21 cellular contexts compared by ENCODE assay signal in the genomic region with DNA sequence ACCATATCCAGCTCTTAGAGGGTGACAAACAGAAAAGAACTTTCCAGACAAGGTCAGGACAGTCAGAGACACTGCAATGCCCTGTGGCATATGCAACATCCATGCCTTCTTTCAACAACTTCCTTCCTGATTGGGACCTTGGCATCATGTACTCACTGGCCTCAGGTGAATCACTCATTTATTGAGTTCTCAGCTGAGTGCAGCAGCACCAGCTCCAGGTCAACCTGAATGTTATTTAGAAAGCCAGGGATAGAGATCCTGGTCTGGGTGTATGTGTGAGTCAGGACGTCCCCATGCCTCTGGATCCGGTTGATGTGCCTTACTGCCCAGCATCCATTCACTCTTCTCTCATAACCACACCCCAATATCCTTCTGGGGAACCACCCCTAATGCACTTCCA. TPM values are rescaled to one million over a fixed set of nuclear protein-coding genes. Genes with fewer than 3 reads are reported as not detected.
DNase-seq lines count a peak whose midpoint lies in the region; ATAC-seq, FAIRE-seq and TF ChIP-seq lines count a peak whose summit lies in the region.
"Had no signal": no experiment of that assay in that cellular context is flagged by ENCODE, and none has a peak within 500 bp of the region (broad histone marks: within the 10 kb centered on the region; RNA-seq: fewer than 3 reads in every experiment).

No MANE protein-coding gene starts in this region.

- POLR2A ChIA-PET in PC-9 (lab: Charles Lee; ENCODE audit: unreplicated experiment): no interaction called here

- 91 to 94% methylated on average over 2 of the region's 2 CpGs for WGBS in pancreas, 2 donors

- H3K4me2 ChIP-seq in PC-9: peak overlapping the region; percentile 26
- no peak overlapping the region for H3K4me2 ChIP-seq in neural progenitor cell

- TF ChIP-seq CTCF in PC-9 (conservative IDR thresholded peaks at IDR 0.05): no peak
- no peak for TF ChIP-seq CTCF in neutrophil (IDR thresholded peaks at IDR 0.05)
- no peak for TF ChIP-seq CTCF in neural progenitor cell (IDR thresholded peaks at IDR 0.05)
- TF ChIP-seq CTCF in pancreas (IDR thresholded peaks at IDR 0.05): no peak

- DNase-seq in ELR (ENCODE audit: low read depth) (peak; percentile 30), PC-9 (peak in 1 of 2 experiments; percentile 75), epithelial cell of prostate (ENCODE audit: low read depth, low spot score) (peak; percentile 83), MG63 (no peak), neural progenitor cell (ENCODE audit: low spot score) (no peak), pancreas (no peak)
- DNase-seq in activated naive CD4-positive, alpha-beta T cell treated with anti-CD3 and anti-CD28 coated beads, Interleukin-2, amount 10 ng/mL, durations not matched to agents 7 days and 5 days: no peak
- DNase-seq: CD8-positive, alpha-beta T cell; HFFc6; IMR-90; NCI-H1092 treated with DMSO at 0.1 percent for 48 hours; NCI-H146; NCI-H2029 treated with DMSO at 0.1 percent for 48 hours; NCI-H446 treated with DMSO at 0.1 percent for 48 hours; NK-92 treated with Interleukin-12 subunit alpha and Interleukin-12 subunit beta, amount 100 ng/mL, for 24 hours; RPMI8226; SJCRH30 had no signal

- intact Hi-C loops in PC-9 (cut with micrococcal nuclease; ENCODE audit: unreplicated experiment): no loop called here
- intact Hi-C loops in pancreas (cut with DNase I): no loop called here

- BruUV-seq in PC-9 (replicated peaks; lab: Mats Ljungman, UMichigan): no TSS peak

- H3K27me3 Mint-ChIP-seq in activated naive CD4-positive, alpha-beta T cell treated with anti-CD3 and anti-CD28 coated beads, Interleukin-2, amount 10 ng/mL, durations not matched to agents 7 days and 5 days: peaks cover 3% of the 10 kb centered on the region
- peaks cover 3% of the 10 kb centered on the region for H3K27me3 Mint-ChIP-seq in neural progenitor cell (ENCODE audit: insufficient read depth, low read depth)

- H3K9me3 Mint-ChIP-seq in activated naive CD4-positive, alpha-beta T cell treated with anti-CD3 and anti-CD28 coated beads, Interleukin-2, amount 10 ng/mL, durations not matched to agents 7 days and 5 days: no peaks in the 10 kb centered on the region
- H3K9me3 Mint-ChIP-seq in neural progenitor cell: no peaks in the 10 kb centered on the region
- H3K9me3 Mint-ChIP-seq: CD8-positive, alpha-beta T cell; HFFc6 had no signal

- no peaks in the 10 kb centered on the region for H3K79me2 ChIP-seq in PC-9 (ENCODE audit: low read depth)
- H3K79me2 ChIP-seq in neural progenitor cell (ENCODE audit: low read depth): no peaks in the 10 kb centered on the region

- no peaks in the 10 kb centered on the region for H3K9me2 ChIP-seq in PC-9 (ENCODE audit: insufficient read depth)

- H4K20me1 ChIP-seq in PC-9 (ENCODE audit: insufficient read depth) (no peaks in the 10 kb centered on the region), neural progenitor cell (ENCODE audit: low read depth) (no peaks in the 10 kb centered on the region)
- H4K20me1 ChIP-seq: BLaER1 treated with 17β-estradiol and CSF1 and Interleukin-3, amounts not matched to agents 10 nM and 100 nM had no signal

- H3K4me3 Mint-ChIP-seq in activated naive CD4-positive, alpha-beta T cell treated with anti-CD3 and anti-CD28 coated beads, Interleukin-2, amount 10 ng/mL, durations not matched to agents 7 days and 5 days: no peak overlapping the region
- no peak overlapping the region for H3K4me3 Mint-ChIP-seq in neural progenitor cell
- H3K4me3 Mint-ChIP-seq: CD8-positive, alpha-beta T cell; HFFc6 had no signal

- H3K27me3 ChIP-seq in PC-9 (ENCODE audit: insufficient read depth, low read depth) (no peaks in the 10 kb centered on the region), neutrophil (no peaks in the 10 kb centered on the region), MG63 (no peaks in the 10 kb centered on the region), neural progenitor cell (no peaks in the 10 kb centered on the region), pancreas (no peaks in the 10 kb centered on the region)
- H3K27me3 ChIP-seq: BLaER1 treated with 17β-estradiol and CSF1 and Interleukin-3, amounts not matched to agents 10 nM and 100 nM; SJCRH30 had no signal

- H2AFZ ChIP-seq in PC-9: no peak overlapping the region
- H2AFZ ChIP-seq in neural progenitor cell (replicated peaks): no peak overlapping the region

- H3K9ac ChIP-seq in neural progenitor cell: no peak overlapping the region
- H3K9ac ChIP-seq: BLaER1 treated with 17β-estradiol and CSF1 and Interleukin-3, amounts not matched to agents 10 nM and 100 nM had no signal

- no peak overlapping the region for H3K27ac Mint-ChIP-seq in activated naive CD4-positive, alpha-beta T cell treated with anti-CD3 and anti-CD28 coated beads, Interleukin-2, amount 10 ng/mL, durations not matched to agents 7 days and 5 days
- no peak overlapping the region for H3K27ac Mint-ChIP-seq in neural progenitor cell
- H3K27ac Mint-ChIP-seq: CD8-positive, alpha-beta T cell; HFFc6 had no signal

- no peaks in the 10 kb centered on the region for H3K36me3 ChIP-seq in PC-9 (ENCODE audit: low read depth)
- no peaks in the 10 kb centered on the region for H3K36me3 ChIP-seq in neutrophil
- no peaks in the 10 kb centered on the region for H3K36me3 ChIP-seq in MG63
- H3K36me3 ChIP-seq in neural progenitor cell: no peaks in the 10 kb centered on the region
- H3K36me3 ChIP-seq in pancreas: no peaks in the 10 kb centered on the region
- H3K36me3 ChIP-seq: BLaER1 treated with 17β-estradiol and CSF1 and Interleukin-3, amounts not matched to agents 10 nM and 100 nM; SJCRH30 had no signal

- no peak overlapping the region for H3K4me3 ChIP-seq in PC-9
- H3K4me3 ChIP-seq in neutrophil (ENCODE audit: low read depth in 1 of 2, low read length in 1 of 2): no peak overlapping the region
- H3K4me3 ChIP-seq in MG63: no peak overlapping the region
- H3K4me3 ChIP-seq in neural progenitor cell: no peak overlapping the region
- no peak overlapping the region for H3K4me3 ChIP-seq in pancreas
- H3K4me3 ChIP-seq: BLaER1 treated with 17β-estradiol and CSF1 and Interleukin-3, amounts not matched to agents 10 nM and 100 nM; SJCRH30 had no signal

- H3K9me3 ChIP-seq in PC-9 (ENCODE audit: insufficient read depth, low read depth): no peaks in the 10 kb centered on the region
- no peaks in the 10 kb centered on the region for H3K9me3 ChIP-seq in neutrophil
- H3K9me3 ChIP-seq in MG63: no peaks in the 10 kb centered on the region
- H3K9me3 ChIP-seq in neural progenitor cell (ENCODE audit: low read depth): no peaks in the 10 kb centered on the region
- no peaks in the 10 kb centered on the region for H3K9me3 ChIP-seq in pancreas
- H3K9me3 ChIP-seq: BLaER1 treated with 17β-estradiol and CSF1 and Interleukin-3, amounts not matched to agents 10 nM and 100 nM; SJCRH30 had no signal

- CTCF ChIA-PET in PC-9 (lab: Charles Lee): no interaction called here
- CTCF ChIA-PET in activated naive CD4-positive, alpha-beta T cell treated with anti-CD3 and anti-CD28 coated beads, Interleukin-2, amount 10 ng/mL, durations not matched to agents 7 days and 5 days (lab: Charles Lee): no interaction called here

- peak overlapping the region; percentile 93 for H3K27ac ChIP-seq in PC-9
- peak overlapping the region; percentile 97 for H3K27ac ChIP-seq in epithelial cell of prostate
- peak overlapping the region; percentile 79 for H3K27ac ChIP-seq in neutrophil
- no peak overlapping the region for H3K27ac ChIP-seq in neural progenitor cell
- H3K27ac ChIP-seq in pancreas: no peak overlapping the region
- H3K27ac ChIP-seq: BLaER1 treated with 17β-estradiol and CSF1 and Interleukin-3, amounts not matched to agents 10 nM and 100 nM; SJCRH30 had no signal

- peaks cover 15% of the 10 kb centered on the region; the same call in 1 of the 2 replicates for H3F3A ChIP-seq in PC-9 (ENCODE audit: insufficient read depth, low read depth)
- no peaks in the 10 kb centered on the region for H3F3A ChIP-seq in neural progenitor cell (ENCODE audit: low read depth)

- ATAC-seq in pancreas: no peak
- ATAC-seq: CD8-positive, alpha-beta T cell had no signal

- no peaks in the 10 kb centered on the region for H3K36me3 Mint-ChIP-seq in activated naive CD4-positive, alpha-beta T cell treated with anti-CD3 and anti-CD28 coated beads, Interleukin-2, amount 10 ng/mL, durations not matched to agents 7 days and 5 days
- H3K36me3 Mint-ChIP-seq in neural progenitor cell: no peaks in the 10 kb centered on the region
- H3K36me3 Mint-ChIP-seq: CD8-positive, alpha-beta T cell had no signal

- peaks cover 20% of the 10 kb centered on the region for H3K4me1 Mint-ChIP-seq in activated naive CD4-positive, alpha-beta T cell treated with anti-CD3 and anti-CD28 coated beads, Interleukin-2, amount 10 ng/mL, durations not matched to agents 7 days and 5 days
- H3K4me1 Mint-ChIP-seq in neural progenitor cell: no peaks in the 10 kb centered on the region

- H3K4me1 ChIP-seq in PC-9 (replicated peaks; ENCODE audit: insufficient read depth) (peaks cover 32% of the 10 kb centered on the region), neutrophil (ENCODE audit: control insufficient read depth in 1 of 2, insufficient read depth in 1 of 2, low read depth in 1 of 2, low read length in 1 of 2) (peaks cover 29 to 36% of the 10 kb centered on the region in 2 experiments), neural progenitor cell (no peaks in the 10 kb centered on the region), pancreas (no peaks in the 10 kb centered on the region)
- H3K4me1 ChIP-seq: SJCRH30 had no signal

- FAIRE-seq in pancreas (lab: Jason Lieb, UNC): no peak
- FAIRE-seq: D721Med, H54 had no signal

RNA-seq across cellular contexts. Expression of a gene that starts 54.4 kb away (rescaled TPM):
- 18.6 and 21.7 TPM in 2 replicates for total RNA-seq in PC-9 (2021)
- 7.4 and 53.4 TPM in 2 replicates for total RNA-seq in MG63 (2014; rRNA removed; shearing (Covaris generic); ENCODE audit: low replicate concordance)
- 42.8 and 54.1 TPM in 2 replicates for total RNA-seq in neural progenitor cell (ENCODE audit: low replicate concordance)
- 1 to 10 TPM; 3.7 to 8.1 (median 4.8) TPM for total RNA-seq in pancreas
- 1 to 10 TPM; 3.2 to 6.6 TPM for polyA plus RNA-seq in pancreas

Comparison
In these comparisons a context has a peak if more than half of its experiments do, and no peak if none do; other contexts are left out.
1. DNase-seq: peak in ELR (single experiment) and epithelial cell of prostate (single experiment); none in activated naive CD4-positive, alpha-beta T cell treated with anti-CD3 and anti-CD28 coated beads, Interleukin-2, amount 10 ng/mL, durations not matched to agents 7 days and 5 days (single experiment), MG63 (single experiment), neural progenitor cell (single experiment) and pancreas (0 of 6).
2. H3K27ac ChIP-seq: peak in PC-9 (single experiment), epithelial cell of prostate (single experiment) and neutrophil (single experiment); none in neural progenitor cell (single experiment) and pancreas (0 of 4).